ENCODE assay signal across 10 cellular contexts in genomic region chr2:240790370-240791210, GRCh38. TPM values are rescaled to one million over a fixed set of nuclear protein-coding genes. Genes with fewer than 3 reads are reported as not detected.
"Had no signal": no experiment of that assay in that cellular context is flagged by ENCODE, and none has a peak within 500 bp of the region (broad histone marks: within the 10 kb centered on the region; RNA-seq: fewer than 3 reads in every experiment).

No MANE protein-coding gene starts in this region.

- H3K36me3 ChIP-seq: gastrocnemius medialis, SJSA1, suprapubic skin had no signal

- FAIRE-seq: bronchial epithelial cell, colon had no signal

- H3K27ac ChIP-seq: gastrocnemius medialis, SJSA1, suprapubic skin had no signal

- H3K9me3 ChIP-seq: gastrocnemius medialis, SJSA1, suprapubic skin had no signal

- H3K4me1 ChIP-seq: gastrocnemius medialis, SJSA1, suprapubic skin had no signal

- DNase-seq: activated T-cell treated with anti-CD3 and anti-CD28 coated beads for 4 hours; amygdala; gastrocnemius medialis; kidney glomerular epithelial cell; stimulated activated CD4-positive, alpha-beta T cell treated with anti-CD3 and anti-CD28 coated beads, Interleukin-2, amount 100 ng/mL, for 48 hours; stimulated activated naive CD4-positive, alpha-beta T cell treated with Interleukin-2 at 50 U/mL for 16 hours had no signal

- H3K4me3 ChIP-seq: gastrocnemius medialis, SJSA1, suprapubic skin had no signal

- ATAC-seq: gastrocnemius medialis had no signal

RNA-seq across cellular contexts. Expression of gene KIF1A, which starts 29.4 kb away (rescaled TPM):
- total RNA-seq: bronchial epithelial cell, SJSA1 had no signal
